Comparison of ENCODE assay signal across 15 cellular contexts in genomic region chr22:41949297-41949965, GRCh38. TPM values are rescaled to one million over a fixed set of nuclear protein-coding genes. Genes with fewer than 3 reads are reported as not detected.
A peak's percentile ranks its signal among the peaks of the same experiment; 100 is the strongest.
DNase-seq lines count a peak whose midpoint lies in the region; ATAC-seq lines count a peak whose summit lies in the region.
"Had no signal": no experiment of that assay in that cellular context is flagged by ENCODE, and none has a peak within 500 bp of the region (broad histone marks: within the 10 kb centered on the region; RNA-seq: fewer than 3 reads in every experiment).

No MANE protein-coding gene starts in this region.

- H3K4me3 Mint-ChIP-seq in activated naive CD8-positive, alpha-beta T cell treated with anti-CD3 and anti-CD28 coated beads, Interleukin-2, amount 50 U/mL, for 24 hours, result peak overlapping the region; percentile 98

- peak overlapping the region; percentile 18 to 35 for H3K27ac Mint-ChIP-seq in activated naive CD4-positive, alpha-beta T cell treated with anti-CD3 and anti-CD28 coated beads, Interleukin-2, amount 50 U/mL, for 72 hours
- peak overlapping the region; percentile 20 for H3K27ac Mint-ChIP-seq in activated naive CD8-positive, alpha-beta T cell treated with anti-CD3 and anti-CD28 coated beads, Interleukin-2, amount 50 U/mL, for 24 hours

- no peaks in the 10 kb centered on the region for H3K27me3 Mint-ChIP-seq in activated naive CD8-positive, alpha-beta T cell treated with anti-CD3 and anti-CD28 coated beads, Interleukin-2, amount 50 U/mL, for 24 hours

- ATAC-seq in activated naive CD4-positive, alpha-beta T cell treated with anti-CD3 and anti-CD28 coated beads, Interleukin-2, amount 50 U/mL, for 72 hours, result no peak
- peak; percentile 18 for ATAC-seq in HG02610 (IDR thresholded peaks at IDR 0.05; ENCODE audit: unreplicated experiment)
- no peak for ATAC-seq in activated naive CD8-positive, alpha-beta T cell treated with anti-CD3 and anti-CD28 coated beads, Interleukin-2, amount 50 U/mL, for 24 hours
- no peak for ATAC-seq in HG02588 (IDR thresholded peaks at IDR 0.05; ENCODE audit: unreplicated experiment)
- no peak for ATAC-seq in GM19397 (IDR thresholded peaks at IDR 0.05; ENCODE audit: unreplicated experiment)
- no peak for ATAC-seq in HG03469 (IDR thresholded peaks at IDR 0.05; ENCODE audit: unreplicated experiment)

- no peak for DNase-seq in activated naive CD4-positive, alpha-beta T cell treated with anti-CD3 and anti-CD28 coated beads, Interleukin-2, amount 50 U/mL, for 72 hours (ENCODE audit: low spot score in 2 of 2)
- no peak for DNase-seq in activated naive CD4-positive, alpha-beta T cell treated with Interleukin-2 at 50 U/mL for 16 hours
- DNase-seq in activated naive CD8-positive, alpha-beta T cell treated with anti-CD3 and anti-CD28 coated beads, Interleukin-2, amount 50 U/mL, for 24 hours, result no peak
- DNase-seq in AG08396 (ENCODE audit: low spot score), result no peak
- DNase-seq: kidney; NCI-H2081 treated with DMSO at 0.1 percent for 48 hours; nucleus accumbens; SHP77; sigmoid colon; stimulated activated CD4-positive, alpha-beta T cell treated with anti-CD3 and anti-CD28 coated beads, Interleukin-4, amount 100 ng/mL, for 24 hours had no signal

- H3K9me3 Mint-ChIP-seq in activated naive CD4-positive, alpha-beta T cell treated with anti-CD3 and anti-CD28 coated beads, Interleukin-2, amount 50 U/mL, for 72 hours, result no peaks in the 10 kb centered on the region
- H3K9me3 Mint-ChIP-seq in activated naive CD8-positive, alpha-beta T cell treated with anti-CD3 and anti-CD28 coated beads, Interleukin-2, amount 50 U/mL, for 24 hours, result no peaks in the 10 kb centered on the region

- peaks cover 45% of the 10 kb centered on the region for H3K4me1 Mint-ChIP-seq in activated naive CD8-positive, alpha-beta T cell treated with anti-CD3 and anti-CD28 coated beads, Interleukin-2, amount 50 U/mL, for 24 hours

- peaks cover 19 to 34% of the 10 kb centered on the region in 2 donors for H3K36me3 Mint-ChIP-seq in activated naive CD4-positive, alpha-beta T cell treated with anti-CD3 and anti-CD28 coated beads, Interleukin-2, amount 50 U/mL, for 72 hours
- H3K36me3 Mint-ChIP-seq in activated naive CD8-positive, alpha-beta T cell treated with anti-CD3 and anti-CD28 coated beads, Interleukin-2, amount 50 U/mL, for 24 hours (ENCODE audit: low read depth), result peaks cover 18% of the 10 kb centered on the region

RNA-seq across cellular contexts. Expression of gene CENPM, which starts 2.5 kb away (rescaled TPM):
- total RNA-seq in activated naive CD4-positive, alpha-beta T cell treated with anti-CD3 and anti-CD28 coated beads, Interleukin-2, amount 50 U/mL, for 72 hours, result 100 to 1,000 TPM in 1 of 2 donors, 10 to 100 TPM in 1; 72.8 to 108 TPM
- total RNA-seq: esophagus muscularis mucosa had no signal

RNA-seq across cellular contexts. Expression of gene SEPTIN3, which starts 19.8 kb away (rescaled TPM):
- total RNA-seq in activated naive CD4-positive, alpha-beta T cell treated with anti-CD3 and anti-CD28 coated beads, Interleukin-2, amount 50 U/mL, for 72 hours, result 1 to 10 TPM; 1.2 to 4.2 TPM

RNA-seq across cellular contexts. Expression of gene TNFRSF13C, which starts 22.8 kb away (rescaled TPM):
- 1 to 10 TPM; 4.4 to 8.4 TPM for total RNA-seq in activated naive CD4-positive, alpha-beta T cell treated with anti-CD3 and anti-CD28 coated beads, Interleukin-2, amount 50 U/mL, for 72 hours
- total RNA-seq: sigmoid colon had no signal

RNA-seq across cellular contexts. Expression of gene SHISA8, which starts 34.6 kb away (rescaled TPM):
- 1 to 10 TPM; 1.1 to 4.2 TPM for total RNA-seq in activated naive CD4-positive, alpha-beta T cell treated with anti-CD3 and anti-CD28 coated beads, Interleukin-2, amount 50 U/mL, for 72 hours
- total RNA-seq: sigmoid colon had no signal
